In the genomic region with DNA sequence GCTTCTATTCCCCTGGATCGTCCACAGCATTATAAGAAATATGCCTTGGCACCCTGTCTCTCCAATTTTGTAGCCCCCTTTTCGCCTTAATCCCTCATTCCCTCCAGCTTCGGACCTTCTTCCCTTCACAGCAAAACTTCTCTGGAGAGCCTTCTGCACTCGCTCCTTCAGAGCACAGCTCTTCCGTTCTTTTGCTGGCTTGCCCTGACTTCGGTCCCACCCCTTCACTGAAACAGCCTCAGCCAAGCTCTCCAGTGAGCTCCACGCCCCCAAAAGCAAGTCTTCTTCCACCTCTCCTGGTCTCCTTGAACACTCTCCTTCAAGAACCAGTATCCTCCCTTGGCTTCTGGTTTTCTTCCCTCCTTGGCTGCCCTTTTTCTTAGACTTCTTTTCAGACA, we compare ENCODE assay signal across 8 cellular contexts. TPM values are rescaled to one million over a fixed set of nuclear protein-coding genes. Genes with fewer than 3 reads are reported as not detected.
A peak's percentile ranks its signal among the peaks of the same experiment; 100 is the strongest.
DNase-seq lines count a peak whose midpoint lies in the region; ATAC-seq and TF ChIP-seq lines count a peak whose summit lies in the region.

No MANE protein-coding gene starts in this region.

- peak overlapping the region; percentile 86 for H3K9ac ChIP-seq in GM23248
- H3K9ac ChIP-seq in skeletal muscle satellite cell (ENCODE audit: low read depth, low read length) = peak overlapping the region; percentile 89

- no peaks in the 10 kb centered on the region for H4K20me1 ChIP-seq in GM23248 (ENCODE audit: insufficient read depth)

- H3K27ac Mint-ChIP-seq in activated CD4-positive, alpha-beta memory T cell treated with anti-CD3 and anti-CD28 coated beads, Interleukin-2, amount 10 ng/mL, durations not matched to agents 7 days and 5 days = no peak overlapping the region

- POLR2A ChIA-PET in activated CD4-positive, alpha-beta memory T cell treated with anti-CD3 and anti-CD28 coated beads, Interleukin-2, amount 10 ng/mL, durations not matched to agents 7 days and 5 days (lab: Charles Lee) = no interaction called here

- peaks cover 39% of the 10 kb centered on the region for H3K4me1 Mint-ChIP-seq in activated CD4-positive, alpha-beta memory T cell treated with anti-CD3 and anti-CD28 coated beads, Interleukin-2, amount 10 ng/mL, durations not matched to agents 7 days and 5 days

- TF ChIP-seq CTCF in gastroesophageal sphincter (IDR thresholded peaks at IDR 0.05) = no peak

- no peaks in the 10 kb centered on the region for H3K27me3 ChIP-seq in GM23248 (replicated peaks; ENCODE audit: insufficient read depth)
- no peaks in the 10 kb centered on the region for H3K27me3 ChIP-seq in skeletal muscle satellite cell (ENCODE audit: control insufficient read depth, insufficient read depth, low read length)
- H3K27me3 ChIP-seq in gastroesophageal sphincter = no peaks in the 10 kb centered on the region

- H3K9me3 Mint-ChIP-seq in activated CD4-positive, alpha-beta memory T cell treated with anti-CD3 and anti-CD28 coated beads, Interleukin-2, amount 10 ng/mL, durations not matched to agents 7 days and 5 days = no peaks in the 10 kb centered on the region

- 7 to 8% methylated on average over 7 of the region's 7 CpGs for WGBS in GM23248 (ENCODE audit: low coverage in 1 of 2, low lambda C conversion rate in 2 of 2, missing lambda C conversion rate in 2 of 2), 2 experiments
- WGBS in gastroesophageal sphincter (ENCODE audit: low coverage in 1 of 2), 2 donors = 9 to 17% methylated on average over 7 of the region's 7 CpGs

- peak overlapping the region; percentile 88 for H3K4me3 ChIP-seq in GM23248
- peak overlapping the region; percentile 89 for H3K4me3 ChIP-seq in skeletal muscle satellite cell (ENCODE audit: low read length)
- H3K4me3 ChIP-seq in gastroesophageal sphincter = peak overlapping the region in 1 of 2 donors; percentile 80

- CTCF ChIA-PET in activated CD4-positive, alpha-beta memory T cell treated with anti-CD3 and anti-CD28 coated beads, Interleukin-2, amount 10 ng/mL, durations not matched to agents 7 days and 5 days (lab: Charles Lee) = no interaction called here

- H3K4me2 ChIP-seq in GM23248 (ENCODE audit: unreplicated experiment) (peak overlapping the region; percentile 90), skeletal muscle satellite cell (ENCODE audit: low read length) (peak overlapping the region; percentile 95)

- peaks cover 38% of the 10 kb centered on the region for H3K27me3 Mint-ChIP-seq in activated CD4-positive, alpha-beta memory T cell treated with anti-CD3 and anti-CD28 coated beads, Interleukin-2, amount 10 ng/mL, durations not matched to agents 7 days and 5 days

- no peak for TF ChIP-seq POLR2A in gastroesophageal sphincter (IDR thresholded peaks at IDR 0.05)

- in situ Hi-C loops in GM23248 (cut with MboI) = no loop called here

- no peaks in the 10 kb centered on the region for H3K9me2 ChIP-seq in GM23248 (ENCODE audit: insufficient read depth)

- no peak for ATAC-seq in gastroesophageal sphincter

- peak overlapping the region; percentile 73 for H3K4me3 Mint-ChIP-seq in activated CD4-positive, alpha-beta memory T cell treated with anti-CD3 and anti-CD28 coated beads, Interleukin-2, amount 10 ng/mL, durations not matched to agents 7 days and 5 days

- H3K4me1 ChIP-seq in GM23248 (ENCODE audit: insufficient read depth) = peaks cover 19% of the 10 kb centered on the region
- H3K4me1 ChIP-seq in skeletal muscle satellite cell (ENCODE audit: control insufficient read depth, insufficient read depth, low read length) = peaks cover 38% of the 10 kb centered on the region
- peaks cover 0 to 30% (median 10%) of the 10 kb centered on the region in 3 donors for H3K4me1 ChIP-seq in gastroesophageal sphincter

- H3K79me2 ChIP-seq in GM23248 (ENCODE audit: insufficient read depth) = peaks cover 55% of the 10 kb centered on the region

- H3K9me3 ChIP-seq in GM23248 (ENCODE audit: low read depth) (no peaks in the 10 kb centered on the region), skeletal muscle satellite cell (replicated peaks; ENCODE audit: low read length) (no peaks in the 10 kb centered on the region), gastroesophageal sphincter (no peaks in the 10 kb centered on the region)

- peaks cover 7% of the 10 kb centered on the region for H3K36me3 Mint-ChIP-seq in activated CD4-positive, alpha-beta memory T cell treated with anti-CD3 and anti-CD28 coated beads, Interleukin-2, amount 10 ng/mL, durations not matched to agents 7 days and 5 days (ENCODE audit: low read depth)

- no peak for TF ChIP-seq EP300 in gastroesophageal sphincter (IDR thresholded peaks at IDR 0.05)

- no peaks in the 10 kb centered on the region for H3K36me3 ChIP-seq in GM23248 (ENCODE audit: low read depth)
- H3K36me3 ChIP-seq in skeletal muscle satellite cell (ENCODE audit: insufficient read depth, low read length) = no peaks in the 10 kb centered on the region
- H3K36me3 ChIP-seq in gastroesophageal sphincter = no peaks in the 10 kb centered on the region

- peak overlapping the region; percentile 59 for H2AFZ ChIP-seq in GM23248

- H3K27ac ChIP-seq in GM23248 (peak overlapping the region; percentile 13; the same call in 1 of the 2 replicates), gastroesophageal sphincter (peak overlapping the region in 2 of 4 donors; percentile 35 to 70)

- DNase-seq in GM23248 = peak; percentile 72
- no peak for DNase-seq in activated CD4-positive, alpha-beta memory T cell treated with anti-CD3 and anti-CD28 coated beads, Interleukin-2, amount 10 ng/mL, durations not matched to agents 7 days and 5 days
- DNase-seq in hepatic stellate cell (ENCODE audit: low spot score) = peak; percentile 70
- no peak for DNase-seq in stimulated activated CD4-positive, alpha-beta T cell treated with anti-CD3 and anti-CD28 coated beads, Interleukin-4, amount 100 ng/mL, for 24 hours
- no peak for DNase-seq in stimulated activated CD4-positive, alpha-beta T cell treated with anti-CD3 and anti-CD28 coated beads, Interleukin-2, amount 100 ng/mL, for 24 hours
- no peak for DNase-seq in NCI-H510A treated with DMSO at 0.1 percent for 48 hours (lab: John Stamatoyannopoulos, UW)

- H3F3A ChIP-seq in GM23248 (ENCODE audit: insufficient read depth) = peaks cover 8% of the 10 kb centered on the region; the same call in 1 of the 2 replicates

RNA-seq across cellular contexts. Expression of a gene that starts 1.5 kb away (rescaled TPM):
- total RNA-seq in GM23248 (2014; rRNA removed; shearing (Covaris generic)) = 16.8 and 18.5 TPM in 2 replicates
- polyA plus RNA-seq in GM23248 (2016; fragmentation: Nextera tagmentation; extraction: Ambion mirVana) = 19.3 and 21.6 TPM in 2 replicates
- total RNA-seq in activated CD4-positive, alpha-beta memory T cell treated with anti-CD3 and anti-CD28 coated beads, Interleukin-2, amount 10 ng/mL, durations not matched to agents 7 days and 5 days = 10 to 100 TPM; 10.6 to 12.5 TPM
- total RNA-seq in skeletal muscle satellite cell (2012; rRNA removed) = 18.5 and 18.8 TPM in 2 replicates
- total RNA-seq in gastroesophageal sphincter = 1 to 10 TPM; 2.3 to 7.6 (median 6.1) TPM

Comparison
In these comparisons a context has a peak if more than half of its experiments do, and no peak if none do; other contexts are left out.
1. DNase-seq: peak in GM23248 (single experiment) and hepatic stellate cell (single experiment); none in activated CD4-positive, alpha-beta memory T cell treated with anti-CD3 and anti-CD28 coated beads, Interleukin-2, amount 10 ng/mL, durations not matched to agents 7 days and 5 days (single experiment), stimulated activated CD4-positive, alpha-beta T cell treated with anti-CD3 and anti-CD28 coated beads, Interleukin-4, amount 100 ng/mL, for 24 hours (single experiment), stimulated activated CD4-positive, alpha-beta T cell treated with anti-CD3 and anti-CD28 coated beads, Interleukin-2, amount 100 ng/mL, for 24 hours (0 of 2) and NCI-H510A treated with DMSO at 0.1 percent for 48 hours (single experiment).